ENCODE assay signal across 2 cellular contexts in genomic region chr1:29105822-29106221, GRCh38.
TF ChIP-seq lines count a peak whose summit lies in the region.

No MANE protein-coding gene starts in this region.

TF ChIP-seq in K562, 482 proteins besides CTCF, POLR2A, EP300 and RAD21 (continued from another document):
- TF ChIP-seq ZMIZ1 (IDR thresholded peaks at IDR 0.05; ENCODE audit: low read depth in 2 of 2, low read length in 2 of 2), result no peak
- TF ChIP-seq HDAC1 (IDR thresholded peaks at IDR 0.05), result peak in 1 of 2 experiments; percentile 76; a peak in 2 of 4 replicates
- no peak for TF ChIP-seq NEUROD1 (IDR thresholded peaks at IDR 0.05; ENCODE audit: borderline replicate concordance, low read depth, low read length, partially characterized antibody)
- no peak for TF ChIP-seq ZNF609 (CRISPR knock-in tag; IDR thresholded peaks at IDR 0.05; ENCODE audit: borderline replicate concordance)
- no peak for TF ChIP-seq MLLT1 (IDR thresholded peaks at IDR 0.05)
- TF ChIP-seq ZNF146 (CRISPR knock-in tag; IDR thresholded peaks at IDR 0.05; ENCODE audit: unreplicated experiment), result no peak
- TF ChIP-seq STAT5B (CRISPR knock-in tag; IDR thresholded peaks at IDR 0.05), result no peak
- TF ChIP-seq ID3 (CRISPR knock-in tag; IDR thresholded peaks at IDR 0.05), result no peak
- TF ChIP-seq ID3 (tag; IDR thresholded peaks at IDR 0.05), result no peak
- no peak for TF ChIP-seq CEBPG (CRISPR knock-in tag; IDR thresholded peaks at IDR 0.05)
- TF ChIP-seq CEBPG (tag; conservative IDR thresholded peaks at IDR 0.05 in 1 of 2, IDR thresholded peaks at IDR 0.05 in 1 of 2), result no peak

TF ChIP-seq in HepG2, 621 proteins besides CTCF, POLR2A, EP300 and RAD21 (continued from another document and continues in another):
- TF ChIP-seq UBTF (CRISPR knock-in tag; IDR thresholded peaks at IDR 0.05), result no peak
- TF ChIP-seq MIER2 (CRISPR knock-in tag; IDR thresholded peaks at IDR 0.05), result no peak
- TF ChIP-seq MYNN (CRISPR knock-in tag; IDR thresholded peaks at IDR 0.05; ENCODE audit: low read depth), result no peak
- no peak for TF ChIP-seq STAG1 (CRISPR knock-in tag; IDR thresholded peaks at IDR 0.05)
- TF ChIP-seq MLLT10 (CRISPR knock-in tag; IDR thresholded peaks at IDR 0.05), result no peak
- 0 out of 2 replicates have a peak, but pooled peaks have one; percentile 18 for TF ChIP-seq SPEN (CRISPR knock-in tag; IDR thresholded peaks at IDR 0.05; ENCODE audit: low read depth)
- no peak for TF ChIP-seq MYC (CRISPR knock-in tag; IDR thresholded peaks at IDR 0.05; ENCODE audit: borderline replicate concordance)
- TF ChIP-seq ZNF501 (CRISPR knock-in tag; IDR thresholded peaks at IDR 0.05), result 0 out of 2 replicates have a peak, but pooled peaks have one; percentile 26
- TF ChIP-seq TEAD3 (CRISPR knock-in tag; optimal IDR thresholded peaks at IDR 0.05; ENCODE audit: borderline replicate concordance), result no peak
- TF ChIP-seq DR1 (CRISPR knock-in tag; IDR thresholded peaks at IDR 0.05), result no peak
- TF ChIP-seq U2AF2 (IDR thresholded peaks at IDR 0.05; ENCODE audit: low read depth, low read length), result no peak
- TF ChIP-seq CREB3 (CRISPR knock-in tag; IDR thresholded peaks at IDR 0.05), result no peak
- TF ChIP-seq BCL6 (CRISPR knock-in tag; IDR thresholded peaks at IDR 0.05), result 0 out of 2 replicates have a peak, but pooled peaks have one; percentile 8
- no peak for TF ChIP-seq ATF5 (CRISPR knock-in tag; IDR thresholded peaks at IDR 0.05; ENCODE audit: low read depth)
- TF ChIP-seq EED (CRISPR knock-in tag; IDR thresholded peaks at IDR 0.05), result no peak
- TF ChIP-seq TFAP4 (IDR thresholded peaks at IDR 0.05; ENCODE audit: borderline replicate concordance, low read depth), result no peak
- peak; percentile 21; the same call in 1 of the 2 replicates for TF ChIP-seq FOXO1 (CRISPR knock-in tag; IDR thresholded peaks at IDR 0.05)
- no peak for TF ChIP-seq BRF2 (CRISPR knock-in tag; IDR thresholded peaks at IDR 0.05)
- no peak for TF ChIP-seq U2AF1 (optimal IDR thresholded peaks at IDR 0.05; ENCODE audit: low read depth, low read length)
- peak; percentile 60 for TF ChIP-seq SAP130 (CRISPR knock-in tag; IDR thresholded peaks at IDR 0.05; ENCODE audit: low read depth)
- no peak for TF ChIP-seq POLR2G (IDR thresholded peaks at IDR 0.05; ENCODE audit: low read depth, low read length)
- peak; percentile 43; the same call in 1 of the 2 replicates for TF ChIP-seq CEBPB (IDR thresholded peaks at IDR 0.05; ENCODE audit: borderline replicate concordance, low read depth, low read length)
- no peak for TF ChIP-seq ZNF317 (CRISPR knock-in tag; IDR thresholded peaks at IDR 0.05)
- TF ChIP-seq SMAD1 (CRISPR knock-in tag; IDR thresholded peaks at IDR 0.05; ENCODE audit: borderline replicate concordance, low read depth), result no peak
- TF ChIP-seq ZNF207 (IDR thresholded peaks at IDR 0.05; ENCODE audit: borderline replicate concordance), result no peak
- TF ChIP-seq ZBTB7A (CRISPR knock-in tag; IDR thresholded peaks at IDR 0.05), result no peak
- TF ChIP-seq MIXL1 (CRISPR knock-in tag; IDR thresholded peaks at IDR 0.05), result 0 out of 2 replicates have a peak, but pooled peaks have one; percentile 44
- no peak for TF ChIP-seq ZNF562 (CRISPR knock-in tag; IDR thresholded peaks at IDR 0.05; ENCODE audit: borderline replicate concordance)
- TF ChIP-seq FOXK1 (CRISPR knock-in tag; IDR thresholded peaks at IDR 0.05; ENCODE audit: borderline replicate concordance, low read depth), result 0 out of 2 replicates have a peak, but pooled peaks have one; percentile 50
- TF ChIP-seq ZNF33A (CRISPR knock-in tag; IDR thresholded peaks at IDR 0.05; ENCODE audit: borderline replicate concordance), result no peak
- TF ChIP-seq SSRP1 (CRISPR knock-in tag; IDR thresholded peaks at IDR 0.05), result no peak
- TF ChIP-seq MZF1 (CRISPR knock-in tag; IDR thresholded peaks at IDR 0.05; ENCODE audit: borderline replicate concordance), result no peak
- TF ChIP-seq MIER3 (CRISPR knock-in tag; IDR thresholded peaks at IDR 0.05; ENCODE audit: borderline replicate concordance), result peak; percentile 45; the same call in 1 of the 2 replicates
- no peak for TF ChIP-seq ZNF704 (CRISPR knock-in tag; IDR thresholded peaks at IDR 0.05; ENCODE audit: borderline replicate concordance)
- TF ChIP-seq STAT5B (CRISPR knock-in tag; IDR thresholded peaks at IDR 0.05), result no peak
- no peak for TF ChIP-seq ZNF670 (CRISPR knock-in tag; IDR thresholded peaks at IDR 0.05; ENCODE audit: borderline replicate concordance)
- TF ChIP-seq SP140L (CRISPR knock-in tag; IDR thresholded peaks at IDR 0.05; ENCODE audit: borderline replicate concordance), result no peak
- peak; percentile 61 for TF ChIP-seq GATAD2A (CRISPR knock-in tag; IDR thresholded peaks at IDR 0.05)
- TF ChIP-seq BRD4 (CRISPR knock-in tag; IDR thresholded peaks at IDR 0.05), result no peak
- no peak for TF ChIP-seq ZNF281 (CRISPR knock-in tag; IDR thresholded peaks at IDR 0.05; ENCODE audit: borderline replicate concordance)
- no peak for TF ChIP-seq IKZF1 (IDR thresholded peaks at IDR 0.05)
- no peak for TF ChIP-seq RFXAP (CRISPR knock-in tag; IDR thresholded peaks at IDR 0.05; ENCODE audit: borderline replicate concordance)
- no peak for TF ChIP-seq ZNF142 (CRISPR knock-in tag; IDR thresholded peaks at IDR 0.05)
- TF ChIP-seq ZNF713 (CRISPR knock-in tag; IDR thresholded peaks at IDR 0.05), result no peak
- 0 out of 2 replicates have a peak, but pooled peaks have one; percentile 42 for TF ChIP-seq ZNF12 (CRISPR knock-in tag; IDR thresholded peaks at IDR 0.05)
- no peak for TF ChIP-seq SYNCRIP (IDR thresholded peaks at IDR 0.05; ENCODE audit: insufficient read depth, low read depth, low read length)
- TF ChIP-seq CAMTA2 (CRISPR knock-in tag; IDR thresholded peaks at IDR 0.05; ENCODE audit: borderline replicate concordance), result no peak
